Comparison of ENCODE assay signal across 1 cellular context in the genomic region with DNA sequence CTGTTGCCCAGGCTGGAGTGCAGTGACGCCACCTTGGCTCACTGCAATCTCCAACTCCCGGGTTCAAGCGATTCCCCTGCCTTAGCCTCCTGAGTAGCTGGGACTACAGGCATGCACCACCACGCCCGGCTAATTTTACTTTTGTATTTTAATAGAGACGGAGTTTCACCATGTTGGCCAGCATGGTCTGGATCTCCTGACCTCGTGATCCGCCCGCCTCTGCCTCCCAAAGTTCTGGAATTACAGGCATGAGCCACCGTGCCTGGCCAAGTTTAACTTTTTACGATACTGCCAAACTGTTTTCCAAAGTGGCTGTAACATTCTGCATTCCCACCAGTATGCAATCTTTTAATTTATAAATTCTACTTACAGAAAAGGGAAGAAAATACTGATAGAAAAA. TPM values are rescaled to one million over a fixed set of nuclear protein-coding genes. Genes with fewer than 3 reads are reported as not detected.
"Had no signal": no experiment of that assay in that cellular context is flagged by ENCODE, and none has a peak within 500 bp of the region (broad histone marks: within the 10 kb centered on the region; RNA-seq: fewer than 3 reads in every experiment).

No MANE protein-coding gene starts in this region.

RNA-seq across cellular contexts. Expression of a gene that starts 46.0 kb away (rescaled TPM):
- total RNA-seq: G401 had no signal
